In genomic region chr5:72814864-72815263, GRCh38 we compare ENCODE assay signal across 20 cellular contexts. TPM values are rescaled to one million over a fixed set of nuclear protein-coding genes. Genes with fewer than 3 reads are reported as not detected.
DNase-seq lines count a peak whose midpoint lies in the region; ATAC-seq and TF ChIP-seq lines count a peak whose summit lies in the region.
"Had no signal": no experiment of that assay in that cellular context is flagged by ENCODE, and none has a peak within 500 bp of the region (broad histone marks: within the 10 kb centered on the region; RNA-seq: fewer than 3 reads in every experiment).

No MANE protein-coding gene starts in this region.

- peaks cover 28% of the 10 kb centered on the region for H3K79me2 ChIP-seq in KMS-11 (ENCODE audit: insufficient read depth, low read depth)

- H3K36me3 ChIP-seq in KMS-11 (ENCODE audit: insufficient read depth): no peaks in the 10 kb centered on the region
- H3K36me3 ChIP-seq in adipocyte (ENCODE audit: control insufficient read depth, insufficient read depth, low read length, severe bottlenecking): no peaks in the 10 kb centered on the region
- peaks cover 7% of the 10 kb centered on the region for H3K36me3 ChIP-seq in mesodermal cell (ENCODE audit: control insufficient read depth, insufficient read depth, low read length)
- H3K36me3 ChIP-seq in skeletal muscle tissue (ENCODE audit: control insufficient read depth in 3 of 3, insufficient read depth in 3 of 3, low read length in 3 of 3): no peaks in the 10 kb centered on the region
- H3K36me3 ChIP-seq in upper lobe of left lung: no peaks in the 10 kb centered on the region
- H3K36me3 ChIP-seq: esophagus squamous epithelium, heart left ventricle, transverse colon had no signal

- H3K9me3 ChIP-seq in adipocyte (ENCODE audit: control insufficient read depth, low read length): peaks cover 7% of the 10 kb centered on the region
- H3K9me3 ChIP-seq in mesodermal cell (ENCODE audit: control insufficient read depth, low read length): no peaks in the 10 kb centered on the region
- no peaks in the 10 kb centered on the region for H3K9me3 ChIP-seq in skeletal muscle tissue (ENCODE audit: control insufficient read depth in 3 of 3, low read length in 3 of 3)
- no peaks in the 10 kb centered on the region for H3K9me3 ChIP-seq in upper lobe of left lung
- H3K9me3 ChIP-seq: esophagus squamous epithelium, heart left ventricle, transverse colon had no signal

- H2AFZ ChIP-seq in KMS-11 (ENCODE audit: low read depth): peak overlapping the region; percentile 85; the same call in 1 of the 2 replicates

- no peak for TF ChIP-seq EP300 in upper lobe of left lung (IDR thresholded peaks at IDR 0.05)

- WGBS in mesodermal cell (ENCODE audit: insufficient coverage in 2 of 2), 2 experiments: no CpG with 5 or more reads among the region's 1 CpG
- 86 to 92% methylated on average over 1 of the region's 1 CpG for WGBS in upper lobe of left lung, 2 donors

- H3K9ac ChIP-seq in KMS-11 (peak overlapping the region; percentile 91), adipocyte (ENCODE audit: low read length) (peak overlapping the region; percentile 99), skeletal muscle tissue (ENCODE audit: low read depth in 1 of 3, low read length in 3 of 3) (peak overlapping the region in 2 of 3 donors; percentile 44 to 97)

- H3K4me3 ChIP-seq in KMS-11 (IDR thresholded peaks at IDR 0.05; ENCODE audit: insufficient read depth, low read depth, low read length) (no peak overlapping the region), adipocyte (ENCODE audit: low read length) (no peak overlapping the region), mesodermal cell (ENCODE audit: extremely low read depth, insufficient read depth, low read length, poor library complexity, severe bottlenecking) (no peak overlapping the region), skeletal muscle tissue (ENCODE audit: low read length in 3 of 3) (no peak overlapping the region), upper lobe of left lung (no peak overlapping the region)

- H3K4me2 ChIP-seq in KMS-11: peak overlapping the region; percentile 88

- H4K20me1 ChIP-seq in KMS-11 (ENCODE audit: insufficient read depth): no peaks in the 10 kb centered on the region

- H3K27me3 ChIP-seq in KMS-11 (ENCODE audit: insufficient read depth, low read depth) (no peaks in the 10 kb centered on the region), adipocyte (replicated peaks; ENCODE audit: control insufficient read depth, insufficient read depth, low read length) (no peaks in the 10 kb centered on the region), skeletal muscle tissue (ENCODE audit: control insufficient read depth in 3 of 3, insufficient read depth in 3 of 3, low read length in 3 of 3) (no peaks in the 10 kb centered on the region), upper lobe of left lung (no peaks in the 10 kb centered on the region)
- H3K27me3 ChIP-seq: esophagus squamous epithelium, heart left ventricle, transverse colon had no signal

- peaks cover 68% of the 10 kb centered on the region for H3K4me1 ChIP-seq in KMS-11 (ENCODE audit: low read depth, poor library complexity, severe bottlenecking)
- H3K4me1 ChIP-seq in adipocyte (ENCODE audit: control insufficient read depth, insufficient read depth, low read length): peaks cover 28% of the 10 kb centered on the region
- H3K4me1 ChIP-seq in mesodermal cell (ENCODE audit: control insufficient read depth, insufficient read depth, low read length, poor library complexity, severe bottlenecking): no peaks in the 10 kb centered on the region
- H3K4me1 ChIP-seq in skeletal muscle tissue (ENCODE audit: control insufficient read depth in 3 of 3, insufficient read depth in 3 of 3, low read length in 3 of 3): peaks cover 7 to 15% (median 8%) of the 10 kb centered on the region in 3 donors
- peaks cover 4 to 26% (median 18%) of the 10 kb centered on the region in 4 donors for H3K4me1 ChIP-seq in upper lobe of left lung

- H3K27ac ChIP-seq in KMS-11 (peak overlapping the region; percentile 98), mesodermal cell (ENCODE audit: low read depth, low read length, severe bottlenecking) (peak overlapping the region; percentile 16), skeletal muscle tissue (ENCODE audit: low read depth, low read length) (peak overlapping the region; percentile 98), upper lobe of left lung (no peak overlapping the region)
- H3K27ac ChIP-seq: C4-2B had no signal

- DNase-seq in adipocyte (ENCODE audit: low read depth) (no peak), RKO (ENCODE audit: low spot score) (no peak), HCEC 1CT (no peak), upper lobe of left lung (no peak)
- DNase-seq: activated CD8-positive, alpha-beta T cell treated with anti-CD3 and anti-CD28 coated beads for 36 hours; activated T-cell treated with anti-CD3 and anti-CD28 coated beads, Interleukin-2, amount 50 U/mL, for 4 hours; esophagus squamous epithelium; heart left ventricle; Kasumi-1; mesendoderm; NCI-H226; occipital lobe; T-helper 1 cell; transverse colon; WERI-Rb-1 had no signal

- no peak for TF ChIP-seq POLR2A in upper lobe of left lung (IDR thresholded peaks at IDR 0.05)

- ATAC-seq in HG03280 (IDR thresholded peaks at IDR 0.05; ENCODE audit: unreplicated experiment): no peak
- no peak for ATAC-seq in upper lobe of left lung (ENCODE audit: low FRiP score in 2 of 2)
- ATAC-seq: activated CD8-positive, alpha-beta T cell treated with anti-CD3 and anti-CD28 coated beads for 36 hours; activated T-cell treated with anti-CD3 and anti-CD28 coated beads, Interleukin-2, amount 50 U/mL, for 4 hours; heart left ventricle had no signal

- TF ChIP-seq CTCF in KMS-11 (conservative IDR thresholded peaks at IDR 0.05; ENCODE audit: low read depth, low read length) (no peak), upper lobe of left lung (IDR thresholded peaks at IDR 0.05) (no peak)

RNA-seq across cellular contexts. Expression of gene TNPO1, which starts 1.6 kb away (rescaled TPM):
- polyA plus RNA-seq in mesodermal cell (2013, experiment 1 of 2): 254 TPM
- polyA plus RNA-seq in mesodermal cell (2013, experiment 2 of 2): 260 TPM
- total RNA-seq in skeletal muscle tissue: 111 TPM
- total RNA-seq in upper lobe of left lung: 100 to 1,000 TPM in 1 of 6 donors, 10 to 100 TPM in 5; 39.5 to 150 (median 70.9) TPM

Comparison
In these comparisons a context has a peak if more than half of its experiments do, and no peak if none do; other contexts are left out.
1. H3K27ac ChIP-seq: peak in KMS-11 (single experiment), mesodermal cell (single experiment) and skeletal muscle tissue (single experiment); none in upper lobe of left lung (0 of 4).
2. Peak in every context shown above with its lines, with median percentiles within 50 percentile points of each other: H3K9ac ChIP-seq.